In the genomic region with DNA sequence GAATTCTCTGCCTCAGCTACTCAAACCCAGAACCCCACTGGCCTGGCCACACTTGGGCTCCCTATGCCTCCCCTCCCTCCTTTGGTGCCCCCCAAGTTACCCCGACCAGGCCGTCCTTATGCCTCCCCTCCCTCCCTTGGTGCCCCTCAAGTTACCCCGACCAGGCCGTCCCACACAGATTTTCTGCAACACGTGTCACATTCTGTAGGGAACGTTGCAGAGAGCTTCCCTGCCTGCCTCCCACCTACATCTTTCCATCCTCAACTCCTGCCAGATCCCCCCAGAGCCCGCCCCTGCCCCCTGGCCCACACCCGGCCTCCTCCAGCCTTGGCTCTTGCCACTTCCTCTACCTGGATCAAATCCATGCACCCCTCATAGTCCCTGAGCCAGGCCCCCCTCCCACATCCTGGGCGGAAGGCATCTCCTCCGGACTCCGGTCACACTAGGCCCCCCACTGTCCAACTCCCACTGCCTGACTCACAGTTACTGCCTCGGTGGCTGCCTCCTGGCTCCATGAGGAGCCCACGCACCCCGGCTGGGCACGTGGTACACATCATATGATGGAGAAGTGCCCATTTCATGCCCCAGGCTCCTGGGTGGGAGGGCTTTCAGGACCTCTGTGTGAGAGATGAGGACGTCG, we compare ENCODE assay signal across 15 cellular contexts.
"Had no signal": no experiment of that assay in that cellular context is flagged by ENCODE, and none has a peak within 500 bp of the region (broad histone marks: within the 10 kb centered on the region; RNA-seq: fewer than 3 reads in every experiment).

No MANE protein-coding gene starts in this region.

- H3K27ac ChIP-seq: brain microvascular endothelial cell, epithelial cell of prostate, gastroesophageal sphincter, heart right ventricle, lower lobe of right lung, parathyroid adenoma, transverse colon had no signal

- H3K4me3 Mint-ChIP-seq: activated CD4-positive, alpha-beta T cell treated with anti-CD3 and anti-CD28 coated beads for 36 hours; dendritic cell treated with granulocyte-macrophage colony-stimulating factor and Interleukin-4, amounts not matched to agents 40 ng/mL and 50 ng/mL, for 4 days; mesothelial cell of epicardium; T-helper 17 cell had no signal

- H3K4me1 Mint-ChIP-seq: activated CD4-positive, alpha-beta T cell treated with anti-CD3 and anti-CD28 coated beads for 36 hours; mesothelial cell of epicardium; T-helper 17 cell had no signal

- ATAC-seq: activated CD4-positive, alpha-beta T cell treated with anti-CD3 and anti-CD28 coated beads for 36 hours; gastroesophageal sphincter; lower lobe of right lung; T-helper 17 cell had no signal

- H3K9me3 Mint-ChIP-seq: dendritic cell treated with granulocyte-macrophage colony-stimulating factor and Interleukin-4, amounts not matched to agents 40 ng/mL and 50 ng/mL, for 4 days; mesothelial cell of epicardium had no signal

- H3K27ac Mint-ChIP-seq: activated CD4-positive, alpha-beta T cell treated with anti-CD3 and anti-CD28 coated beads for 36 hours; dendritic cell treated with granulocyte-macrophage colony-stimulating factor and Interleukin-4, amounts not matched to agents 40 ng/mL and 50 ng/mL, for 4 days; mesothelial cell of epicardium had no signal

- H3K27me3 Mint-ChIP-seq: activated CD4-positive, alpha-beta T cell treated with anti-CD3 and anti-CD28 coated beads for 36 hours; dendritic cell treated with granulocyte-macrophage colony-stimulating factor and Interleukin-4, amounts not matched to agents 40 ng/mL and 50 ng/mL, for 4 days; T-helper 17 cell had no signal

- H3K4me3 ChIP-seq: gastroesophageal sphincter, heart right ventricle, lower lobe of right lung, transverse colon had no signal

- DNase-seq: activated CD4-positive, alpha-beta T cell treated with anti-CD3 and anti-CD28 coated beads for 36 hours; activated naive CD4-positive, alpha-beta T cell treated with anti-CD3 and anti-CD28 coated beads, Interleukin-2, amount 50 U/mL, for 16 hours; brain microvascular endothelial cell; cerebellar nuclear complex; heart right ventricle; lower lobe of right lung; SK-N-SH; stimulated activated CD4-positive, alpha-beta T cell treated with anti-CD3 and anti-CD28 coated beads, Interleukin-1b, Interleukin-23, amount 100 ng/mL, for 48 hours; T-helper 17 cell; transverse colon had no signal

- H3K36me3 Mint-ChIP-seq: mesothelial cell of epicardium had no signal

- H3K27me3 ChIP-seq: gastroesophageal sphincter, heart right ventricle, transverse colon had no signal
